8 cellular contexts compared by ENCODE assay signal in the genomic region with DNA sequence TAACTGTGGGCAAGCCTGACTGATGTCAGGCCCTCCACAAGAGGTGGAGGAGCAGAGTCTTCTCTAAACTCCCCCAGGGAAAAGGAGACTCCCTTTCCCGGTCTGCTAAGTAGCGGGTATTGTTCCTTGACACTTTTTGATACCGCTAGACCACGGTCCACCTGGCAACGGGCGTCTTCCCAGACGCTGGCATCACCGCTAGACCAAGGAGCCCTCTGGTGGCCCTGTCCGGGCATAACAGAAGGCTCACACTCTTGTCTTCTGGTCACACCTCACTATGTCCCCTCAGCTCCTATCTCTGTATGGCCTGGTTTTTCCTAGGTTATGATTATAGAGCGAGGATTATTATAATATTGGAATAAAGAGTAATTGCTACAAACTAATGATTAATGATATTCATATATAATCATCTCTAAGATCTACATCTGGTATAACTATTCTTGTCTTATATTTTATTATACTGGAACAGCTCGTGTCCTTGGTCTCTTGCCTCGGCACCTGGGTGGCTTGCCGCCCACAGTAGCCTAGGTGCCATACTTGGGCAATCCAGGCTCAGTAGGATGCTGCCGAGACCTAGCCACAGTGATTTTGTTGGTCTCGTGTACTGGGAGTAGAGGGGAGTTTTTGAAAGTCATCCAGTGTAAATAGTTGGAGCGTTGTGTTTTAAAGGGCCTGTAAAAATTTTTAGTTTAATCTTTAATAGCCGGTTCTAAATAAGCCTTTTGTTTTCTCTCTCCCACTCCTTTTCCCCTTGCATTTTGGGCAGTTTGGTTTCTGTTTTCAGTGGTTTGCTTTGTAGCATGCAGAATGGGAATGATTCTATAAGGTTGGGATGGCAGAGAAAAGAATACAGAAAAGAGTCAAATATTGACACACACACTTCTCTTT.
DNase-seq lines count a peak whose midpoint lies in the region; ATAC-seq, FAIRE-seq and TF ChIP-seq lines count a peak whose summit lies in the region.
"Not testable (repeated sequence)": the region's sequence is repeated elsewhere in the genome, so short reads cannot be mapped to it uniquely, and the experiment has no call there.

No MANE protein-coding gene starts in this region.

- FAIRE-seq in kidney (lab: Jason Lieb, UNC): not testable (repeated sequence)

- TF ChIP-seq POLR2A in adrenal gland (IDR thresholded peaks at IDR 0.05): not testable (repeated sequence)

- H3K4me3 Mint-ChIP-seq in CD8-positive, alpha-beta T cell: not testable (repeated sequence)

- not testable (repeated sequence) for H3K27me3 ChIP-seq in CD8-positive, alpha-beta T cell (ENCODE audit: insufficient read depth, low read length); adrenal gland; neutrophil; tibial artery

- POLR2A ChIA-PET in CD8-positive, alpha-beta T cell (lab: Charles Lee): not testable (repeated sequence)

- H3K9ac ChIP-seq in kidney (ENCODE audit: low read length in 2 of 2): not testable (repeated sequence)

- H3K9me3 ChIP-seq in CD8-positive, alpha-beta T cell (ENCODE audit: low read length); adrenal gland (replicated peaks in 1 of 3); kidney (ENCODE audit: control insufficient read depth in 1 of 2, low read length in 2 of 2); neutrophil; tibial artery: not testable (repeated sequence)

- H3K36me3 Mint-ChIP-seq in CD8-positive, alpha-beta T cell: peaks cover 28% of the 10 kb centered on the region

- H3K27ac Mint-ChIP-seq in CD8-positive, alpha-beta T cell: not testable (repeated sequence)

- CTCF ChIA-PET in CD8-positive, alpha-beta T cell (lab: Charles Lee): not testable (repeated sequence)

- H3K27me3 Mint-ChIP-seq in CD8-positive, alpha-beta T cell (ENCODE audit: low read depth): not testable (repeated sequence)

- H3K9me3 Mint-ChIP-seq in CD8-positive, alpha-beta T cell: not testable (repeated sequence)

- TF ChIP-seq CTCF in CD8-positive, alpha-beta T cell (IDR thresholded peaks at IDR 0.05): peak; percentile 37
- TF ChIP-seq CTCF in adrenal gland (IDR thresholded peaks at IDR 0.05) (peak; percentile 19 to 74 (median 59)), epithelial cell of proximal tubule (conservative IDR thresholded peaks at IDR 0.05; ENCODE audit: low read depth, low read length) (peak; percentile 39), kidney (IDR thresholded peaks at IDR 0.05; ENCODE audit: borderline replicate concordance, extremely low read depth, insufficient read depth) (peak; percentile 24), neutrophil (IDR thresholded peaks at IDR 0.05) (peak; percentile 58), tibial artery (IDR thresholded peaks at IDR 0.05) (peak; percentile 57 to 65)

- H3K4me1 Mint-ChIP-seq in CD8-positive, alpha-beta T cell (ENCODE audit: low read depth): peaks cover 27% of the 10 kb centered on the region

- not testable (repeated sequence) for H3K4me3 ChIP-seq in CD8-positive, alpha-beta T cell (ENCODE audit: low read depth, low read length); adrenal gland; epithelial cell of proximal tubule (ENCODE audit: low read depth, low read length); kidney (ENCODE audit: low read length in 2 of 2); neutrophil (ENCODE audit: low read depth in 1 of 2, low read length in 1 of 2); tibial artery

- DNase-seq in CD8-positive, alpha-beta T cell; epithelial cell of proximal tubule (ENCODE audit: low read depth): not testable (repeated sequence)
- DNase-seq in HT-29 (ENCODE audit: low spot score) (peak; percentile 45), RPMI7951 (ENCODE audit: low read depth) (peak; percentile 18), adrenal gland (peak in 5 of 7 donors; percentile 17 to 80 (median 59)), kidney (peak; percentile 69), tibial artery (peak; percentile 39 to 70)

- H3K36me3 ChIP-seq in CD8-positive, alpha-beta T cell (ENCODE audit: insufficient read depth, low read length); adrenal gland (replicated peaks in 1 of 2); kidney (ENCODE audit: control insufficient read depth in 1 of 2, insufficient read depth in 2 of 2, low read length in 2 of 2); neutrophil; tibial artery: not testable (repeated sequence)

- not testable (repeated sequence) for ATAC-seq in CD8-positive, alpha-beta T cell

- H3K4me1 ChIP-seq in CD8-positive, alpha-beta T cell (ENCODE audit: insufficient read depth, low read length); adrenal gland (replicated peaks in 1 of 2); kidney (ENCODE audit: control insufficient read depth in 1 of 2, insufficient read depth in 1 of 2, low read depth in 1 of 2, low read length in 2 of 2); neutrophil (ENCODE audit: control insufficient read depth in 1 of 2, insufficient read depth in 1 of 2, low read depth in 1 of 2, low read length in 1 of 2): not testable (repeated sequence)
- peaks cover 0 to 25% (median 8%) of the 10 kb centered on the region in 4 donors for H3K4me1 ChIP-seq in tibial artery

- WGBS in adrenal gland, 4 donors: 32 to 46% (median 37%) methylated on average over 15 to 17 of the region's 17 CpGs

- H3K27ac ChIP-seq in CD8-positive, alpha-beta T cell (ENCODE audit: low read depth, low read length); adrenal gland; tibial artery: not testable (repeated sequence)
- H3K27ac ChIP-seq in kidney (ENCODE audit: low read depth in 2 of 2, low read length in 2 of 2) (peak overlapping the region in 1 of 2 donors; percentile 25), neutrophil (peak overlapping the region; percentile 24)

- intact Hi-C loops in CD8-positive, alpha-beta T cell (cut with DNase I, micrococcal nuclease); adrenal gland (cut with DNase I); kidney (cut with DNase I); tibial artery (cut with DNase I; ENCODE audit: low total_unique reads): not testable (repeated sequence)
